Comparison of ENCODE assay signal across 1 cellular context in the genomic region with DNA sequence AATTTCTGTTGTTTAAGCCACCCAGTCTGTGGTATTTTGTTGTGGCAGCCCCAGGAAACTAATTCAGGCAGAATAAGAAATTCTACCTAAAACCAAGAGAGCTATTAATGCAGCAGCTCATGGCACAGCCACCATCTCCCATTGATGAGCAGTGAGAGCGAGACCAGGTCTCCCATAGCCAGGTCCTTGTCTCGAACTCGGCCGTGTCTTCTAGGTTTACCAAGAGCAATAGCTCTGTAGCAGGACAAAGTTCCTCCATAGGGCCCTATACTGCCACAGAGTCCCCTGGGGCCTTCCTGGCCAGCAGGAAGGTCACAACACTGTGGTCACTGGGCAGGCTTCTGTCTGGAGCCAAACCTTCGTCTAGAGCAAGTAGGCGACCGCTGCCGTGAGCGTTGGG.
TF ChIP-seq lines count a peak whose summit lies in the region.

No MANE protein-coding gene starts in this region.

TF ChIP-seq in GM23338, 12 proteins besides CTCF, POLR2A, EP300 and RAD21:
- TF ChIP-seq, protein P1, sequence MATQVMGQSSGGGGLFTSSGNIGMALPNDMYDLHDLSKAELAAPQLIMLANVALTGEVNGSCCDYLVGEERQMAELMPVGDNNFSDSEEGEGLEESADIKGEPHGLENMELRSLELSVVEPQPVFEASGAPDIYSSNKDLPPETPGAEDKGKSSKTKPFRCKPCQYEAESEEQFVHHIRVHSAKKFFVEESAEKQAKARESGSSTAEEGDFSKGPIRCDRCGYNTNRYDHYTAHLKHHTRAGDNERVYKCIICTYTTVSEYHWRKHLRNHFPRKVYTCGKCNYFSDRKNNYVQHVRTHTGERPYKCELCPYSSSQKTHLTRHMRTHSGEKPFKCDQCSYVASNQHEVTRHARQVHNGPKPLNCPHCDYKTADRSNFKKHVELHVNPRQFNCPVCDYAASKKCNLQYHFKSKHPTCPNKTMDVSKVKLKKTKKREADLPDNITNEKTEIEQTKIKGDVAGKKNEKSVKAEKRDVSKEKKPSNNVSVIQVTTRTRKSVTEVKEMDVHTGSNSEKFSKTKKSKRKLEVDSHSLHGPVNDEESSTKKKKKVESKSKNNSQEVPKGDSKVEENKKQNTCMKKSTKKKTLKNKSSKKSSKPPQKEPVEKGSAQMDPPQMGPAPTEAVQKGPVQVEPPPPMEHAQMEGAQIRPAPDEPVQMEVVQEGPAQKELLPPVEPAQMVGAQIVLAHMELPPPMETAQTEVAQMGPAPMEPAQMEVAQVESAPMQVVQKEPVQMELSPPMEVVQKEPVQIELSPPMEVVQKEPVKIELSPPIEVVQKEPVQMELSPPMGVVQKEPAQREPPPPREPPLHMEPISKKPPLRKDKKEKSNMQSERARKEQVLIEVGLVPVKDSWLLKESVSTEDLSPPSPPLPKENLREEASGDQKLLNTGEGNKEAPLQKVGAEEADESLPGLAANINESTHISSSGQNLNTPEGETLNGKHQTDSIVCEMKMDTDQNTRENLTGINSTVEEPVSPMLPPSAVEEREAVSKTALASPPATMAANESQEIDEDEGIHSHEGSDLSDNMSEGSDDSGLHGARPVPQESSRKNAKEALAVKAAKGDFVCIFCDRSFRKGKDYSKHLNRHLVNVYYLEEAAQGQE (IDR thresholded peaks at IDR 0.05; ENCODE audit: unreplicated experiment) = no peak
- TF ChIP-seq ZNF114 (CRISPR knock-in tag; IDR thresholded peaks at IDR 0.05) (no peak), POLR2AphosphoS5 (IDR thresholded peaks at IDR 0.05; ENCODE audit: low read depth) (no peak), STAT1 (IDR thresholded peaks at IDR 0.05; ENCODE audit: unreplicated experiment) (no peak), JUNB (IDR thresholded peaks at IDR 0.05; ENCODE audit: unreplicated experiment) (no peak), CREB1 (CRISPR knock-in tag; IDR thresholded peaks at IDR 0.05; ENCODE audit: low read depth) (no peak), NANOG (IDR thresholded peaks at IDR 0.05; ENCODE audit: borderline replicate concordance) (no peak), EZH2 (IDR thresholded peaks at IDR 0.05; ENCODE audit: low read depth, unreplicated experiment) (no peak), EZH2phosphoT487 (IDR thresholded peaks at IDR 0.05; ENCODE audit: unreplicated experiment) (no peak), ZNF331 (CRISPR knock-in tag; IDR thresholded peaks at IDR 0.05; ENCODE audit: low read depth) (no peak)
- TF ChIP-seq, protein P2, sequence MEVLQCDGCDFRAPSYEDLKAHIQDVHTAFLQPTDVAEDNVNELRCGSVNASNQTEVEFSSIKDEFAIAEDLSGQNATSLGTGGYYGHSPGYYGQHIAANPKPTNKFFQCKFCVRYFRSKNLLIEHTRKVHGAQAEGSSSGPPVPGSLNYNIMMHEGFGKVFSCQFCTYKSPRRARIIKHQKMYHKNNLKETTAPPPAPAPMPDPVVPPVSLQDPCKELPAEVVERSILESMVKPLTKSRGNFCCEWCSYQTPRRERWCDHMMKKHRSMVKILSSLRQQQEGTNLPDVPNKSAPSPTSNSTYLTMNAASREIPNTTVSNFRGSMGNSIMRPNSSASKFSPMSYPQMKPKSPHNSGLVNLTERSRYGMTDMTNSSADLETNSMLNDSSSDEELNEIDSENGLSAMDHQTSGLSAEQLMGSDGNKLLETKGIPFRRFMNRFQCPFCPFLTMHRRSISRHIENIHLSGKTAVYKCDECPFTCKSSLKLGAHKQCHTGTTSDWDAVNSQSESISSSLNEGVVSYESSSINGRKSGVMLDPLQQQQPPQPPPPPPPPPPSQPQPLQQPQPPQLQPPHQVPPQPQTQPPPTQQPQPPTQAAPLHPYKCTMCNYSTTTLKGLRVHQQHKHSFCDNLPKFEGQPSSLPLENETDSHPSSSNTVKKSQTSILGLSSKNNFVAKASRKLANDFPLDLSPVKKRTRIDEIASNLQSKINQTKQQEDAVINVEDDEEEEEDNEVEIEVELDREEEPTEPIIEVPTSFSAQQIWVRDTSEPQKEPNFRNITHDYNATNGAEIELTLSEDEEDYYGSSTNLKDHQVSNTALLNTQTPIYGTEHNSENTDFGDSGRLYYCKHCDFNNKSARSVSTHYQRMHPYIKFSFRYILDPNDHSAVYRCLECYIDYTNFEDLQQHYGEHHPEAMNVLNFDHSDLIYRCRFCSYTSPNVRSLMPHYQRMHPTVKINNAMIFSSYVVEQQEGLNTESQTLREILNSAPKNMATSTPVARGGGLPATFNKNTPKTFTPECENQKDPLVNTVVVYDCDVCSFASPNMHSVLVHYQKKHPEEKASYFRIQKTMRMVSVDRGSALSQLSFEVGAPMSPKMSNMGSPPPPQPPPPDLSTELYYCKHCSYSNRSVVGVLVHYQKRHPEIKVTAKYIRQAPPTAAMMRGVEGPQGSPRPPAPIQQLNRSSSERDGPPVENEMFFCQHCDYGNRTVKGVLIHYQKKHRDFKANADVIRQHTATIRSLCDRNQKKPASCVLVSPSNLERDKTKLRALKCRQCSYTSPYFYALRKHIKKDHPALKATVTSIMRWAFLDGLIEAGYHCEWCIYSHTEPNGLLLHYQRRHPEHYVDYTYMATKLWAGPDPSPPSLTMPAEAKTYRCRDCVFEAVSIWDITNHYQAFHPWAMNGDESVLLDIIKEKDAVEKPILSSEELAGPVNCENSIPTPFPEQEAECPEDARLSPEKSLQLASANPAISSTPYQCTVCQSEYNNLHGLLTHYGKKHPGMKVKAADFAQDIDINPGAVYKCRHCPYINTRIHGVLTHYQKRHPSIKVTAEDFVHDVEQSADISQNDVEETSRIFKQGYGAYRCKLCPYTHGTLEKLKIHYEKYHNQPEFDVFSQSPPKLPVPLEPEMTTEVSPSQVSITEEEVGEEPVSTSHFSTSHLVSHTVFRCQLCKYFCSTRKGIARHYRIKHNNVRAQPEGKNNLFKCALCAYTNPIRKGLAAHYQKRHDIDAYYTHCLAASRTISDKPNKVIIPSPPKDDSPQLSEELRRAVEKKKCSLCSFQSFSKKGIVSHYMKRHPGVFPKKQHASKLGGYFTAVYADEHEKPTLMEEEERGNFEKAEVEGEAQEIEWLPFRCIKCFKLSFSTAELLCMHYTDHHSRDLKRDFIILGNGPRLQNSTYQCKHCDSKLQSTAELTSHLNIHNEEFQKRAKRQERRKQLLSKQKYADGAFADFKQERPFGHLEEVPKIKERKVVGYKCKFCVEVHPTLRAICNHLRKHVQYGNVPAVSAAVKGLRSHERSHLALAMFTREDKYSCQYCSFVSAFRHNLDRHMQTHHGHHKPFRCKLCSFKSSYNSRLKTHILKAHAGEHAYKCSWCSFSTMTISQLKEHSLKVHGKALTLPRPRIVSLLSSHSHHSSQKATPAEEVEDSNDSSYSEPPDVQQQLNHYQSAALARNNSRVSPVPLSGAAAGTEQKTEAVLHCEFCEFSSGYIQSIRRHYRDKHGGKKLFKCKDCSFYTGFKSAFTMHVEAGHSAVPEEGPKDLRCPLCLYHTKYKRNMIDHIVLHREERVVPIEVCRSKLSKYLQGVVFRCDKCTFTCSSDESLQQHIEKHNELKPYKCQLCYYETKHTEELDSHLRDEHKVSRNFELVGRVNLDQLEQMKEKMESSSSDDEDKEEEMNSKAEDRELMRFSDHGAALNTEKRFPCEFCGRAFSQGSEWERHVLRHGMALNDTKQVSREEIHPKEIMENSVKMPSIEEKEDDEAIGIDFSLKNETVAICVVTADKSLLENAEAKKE (CRISPR knock-in tag; IDR thresholded peaks at IDR 0.05) = no peak
- TF ChIP-seq, protein P3, sequence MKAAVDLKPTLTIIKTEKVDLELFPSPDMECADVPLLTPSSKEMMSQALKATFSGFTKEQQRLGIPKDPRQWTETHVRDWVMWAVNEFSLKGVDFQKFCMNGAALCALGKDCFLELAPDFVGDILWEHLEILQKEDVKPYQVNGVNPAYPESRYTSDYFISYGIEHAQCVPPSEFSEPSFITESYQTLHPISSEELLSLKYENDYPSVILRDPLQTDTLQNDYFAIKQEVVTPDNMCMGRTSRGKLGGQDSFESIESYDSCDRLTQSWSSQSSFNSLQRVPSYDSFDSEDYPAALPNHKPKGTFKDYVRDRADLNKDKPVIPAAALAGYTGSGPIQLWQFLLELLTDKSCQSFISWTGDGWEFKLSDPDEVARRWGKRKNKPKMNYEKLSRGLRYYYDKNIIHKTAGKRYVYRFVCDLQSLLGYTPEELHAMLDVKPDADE (IDR thresholded peaks at IDR 0.05) = no peak
